In genomic region chr20:41623625-41624024, GRCh38 we compare ENCODE assay signal across 19 cellular contexts. TPM values are rescaled to one million over a fixed set of nuclear protein-coding genes. Genes with fewer than 3 reads are reported as not detected.
DNase-seq lines count a peak whose midpoint lies in the region; ATAC-seq, FAIRE-seq and TF ChIP-seq lines count a peak whose summit lies in the region.
"Had no signal": no experiment of that assay in that cellular context is flagged by ENCODE, and none has a peak within 500 bp of the region (broad histone marks: within the 10 kb centered on the region; RNA-seq: fewer than 3 reads in every experiment).

No MANE protein-coding gene starts in this region.

- H2AFZ ChIP-seq in GM23338 (peak overlapping the region; percentile 10; the same call in 1 of the 2 replicates), K562 (ENCODE audit: low read depth, low read length) (peak overlapping the region; percentile 14; the same call in 1 of the 2 replicates)

- H3K4me2 ChIP-seq in GM23338 (no peak overlapping the region), K562 (ENCODE audit: insufficient read depth, low read length) (no peak overlapping the region)

- H3K9me3 Mint-ChIP-seq in GM23338, result no peaks in the 10 kb centered on the region; the same call in 2 of the 3 replicates
- no peaks in the 10 kb centered on the region for H3K9me3 Mint-ChIP-seq in activated naive CD4-positive, alpha-beta T cell treated with anti-CD3 and anti-CD28 coated beads, Interleukin-2, amount 10 ng/mL, durations not matched to agents 7 days and 5 days
- H3K9me3 Mint-ChIP-seq: CD4-positive, alpha-beta memory T cell had no signal

- TF ChIP-seq EP300 in K562 (IDR thresholded peaks at IDR 0.05; ENCODE audit: low read length), result no peak

- in situ Hi-C loops in K562 (cut with MboI), result no loop called here

- CTCF ChIA-PET in K562 (lab: Yijun Ruan, JAX; ENCODE audit: low intra/inter-chr PET ratio), result no interaction called here
- CTCF ChIA-PET in activated naive CD4-positive, alpha-beta T cell treated with anti-CD3 and anti-CD28 coated beads, Interleukin-2, amount 10 ng/mL, durations not matched to agents 7 days and 5 days (lab: Charles Lee), result no interaction called here

- no peaks in the 10 kb centered on the region for H3K79me2 ChIP-seq in GM23338 (replicated peaks; ENCODE audit: insufficient read depth)
- H3K79me2 ChIP-seq in K562 (ENCODE audit: control insufficient read depth, insufficient read depth, low read length), result no peaks in the 10 kb centered on the region

- no peaks in the 10 kb centered on the region for H3K36me3 Mint-ChIP-seq in GM23338 (ENCODE audit: low read depth)
- H3K36me3 Mint-ChIP-seq in activated naive CD4-positive, alpha-beta T cell treated with anti-CD3 and anti-CD28 coated beads, Interleukin-2, amount 10 ng/mL, durations not matched to agents 7 days and 5 days, result no peaks in the 10 kb centered on the region
- H3K36me3 Mint-ChIP-seq: CD4-positive, alpha-beta memory T cell had no signal

- POLR2A ChIA-PET in K562 (lab: Yijun Ruan, JAX), result interaction anchor here (0.6 to 0.7 kb wide), 2 partner anchors 161 to 226 kb away, joined by 3 read pairs; no protein-coding TSS in a partner anchor

- peaks cover 4% of the 10 kb centered on the region for H3K27me3 Mint-ChIP-seq in GM23338 (ENCODE audit: insufficient read depth, low read depth, poor library complexity)
- H3K27me3 Mint-ChIP-seq in activated naive CD4-positive, alpha-beta T cell treated with anti-CD3 and anti-CD28 coated beads, Interleukin-2, amount 10 ng/mL, durations not matched to agents 7 days and 5 days, result peaks cover 13% of the 10 kb centered on the region
- H3K27me3 Mint-ChIP-seq: CD4-positive, alpha-beta memory T cell had no signal

- no peak for TF ChIP-seq POLR2A in K562 (conservative IDR thresholded peaks at IDR 0.05)

- H3K27ac ChIP-seq in GM23338 (ENCODE audit: low read depth) (no peak overlapping the region), K562 (ENCODE audit: extremely low read depth, low read depth, low read length) (no peak overlapping the region)

- H3K4me3 ChIP-seq in AG10803 (ENCODE audit: low read length), result no peak overlapping the region
- H3K4me3 ChIP-seq in GM23338, result no peak overlapping the region
- no peak overlapping the region for H3K4me3 ChIP-seq in K562

- no peaks in the 10 kb centered on the region for H3K27me3 ChIP-seq in GM23338 (ENCODE audit: insufficient read depth)
- no peaks in the 10 kb centered on the region; a peak in 1 of 5 replicates for H3K27me3 ChIP-seq in K562 (ENCODE audit: control insufficient read depth in 2 of 2, insufficient read depth in 2 of 2, low read length in 2 of 2)
- H3K27me3 ChIP-seq: BE2C had no signal

- H3K27ac Mint-ChIP-seq in GM23338, result no peak overlapping the region
- no peak overlapping the region for H3K27ac Mint-ChIP-seq in activated naive CD4-positive, alpha-beta T cell treated with anti-CD3 and anti-CD28 coated beads, Interleukin-2, amount 10 ng/mL, durations not matched to agents 7 days and 5 days
- H3K27ac Mint-ChIP-seq: CD4-positive, alpha-beta memory T cell had no signal

- peaks cover 18% of the 10 kb centered on the region for H3K4me1 Mint-ChIP-seq in GM23338
- peaks cover 10% of the 10 kb centered on the region for H3K4me1 Mint-ChIP-seq in activated naive CD4-positive, alpha-beta T cell treated with anti-CD3 and anti-CD28 coated beads, Interleukin-2, amount 10 ng/mL, durations not matched to agents 7 days and 5 days

- H3K9me3 ChIP-seq in K562 (replicated peaks; ENCODE audit: control insufficient read depth, insufficient read depth, low read depth, low read length), result no peaks in the 10 kb centered on the region

- intact Hi-C loops in K562 (cut with micrococcal nuclease), result no loop called here

- no peak for TF ChIP-seq CTCF in AG10803 (conservative IDR thresholded peaks at IDR 0.05; ENCODE audit: low read length)
- no peak for TF ChIP-seq CTCF in GM23338 (conservative IDR thresholded peaks at IDR 0.05; ENCODE audit: low read depth in 2 of 2)
- TF ChIP-seq CTCF in K562 (IDR thresholded peaks at IDR 0.05 in 2 of 3, conservative IDR thresholded peaks at IDR 0.05 in 1 of 3; ENCODE audit: insufficient read depth in 2 of 3, low read depth in 1 of 3, low read length in 3 of 3), result no peak

- no peak overlapping the region for H3K4me3 Mint-ChIP-seq in GM23338
- no peak overlapping the region for H3K4me3 Mint-ChIP-seq in activated naive CD4-positive, alpha-beta T cell treated with anti-CD3 and anti-CD28 coated beads, Interleukin-2, amount 10 ng/mL, durations not matched to agents 7 days and 5 days
- H3K4me3 Mint-ChIP-seq: CD4-positive, alpha-beta memory T cell had no signal

- H3K9me2 ChIP-seq in GM23338 (ENCODE audit: insufficient read depth), result no peaks in the 10 kb centered on the region

- H3F3A ChIP-seq in GM23338 (replicated peaks; ENCODE audit: low read depth), result no peaks in the 10 kb centered on the region

- FAIRE-seq in K562 (lab: Jason Lieb, UNC), result no peak
- FAIRE-seq: G401.6, GM18507 had no signal

- H3K36me3 ChIP-seq in GM23338 (ENCODE audit: insufficient read depth) (no peaks in the 10 kb centered on the region), K562 (ENCODE audit: control insufficient read depth, insufficient read depth, low read length) (no peaks in the 10 kb centered on the region)
- H3K36me3 ChIP-seq: BE2C had no signal

- H4K20me1 ChIP-seq in GM23338 (replicated peaks; ENCODE audit: insufficient read depth) (no peaks in the 10 kb centered on the region), K562 (replicated peaks; ENCODE audit: control insufficient read depth, insufficient read depth, low read length) (no peaks in the 10 kb centered on the region)

- peak; percentile 8 for DNase-seq in AG10803 (ENCODE audit: low read depth)
- no peak for DNase-seq in GM23338 (ENCODE audit: low spot score)
- no peak for DNase-seq in K562 (ENCODE audit: extremely low read depth in 1 of 4, low spot score in 3 of 4)
- DNase-seq in activated naive CD4-positive, alpha-beta T cell treated with anti-CD3 and anti-CD28 coated beads, Interleukin-2, amount 10 ng/mL, durations not matched to agents 7 days and 5 days, result no peak
- DNase-seq: AML-193; BE2C; C1 segment of cervical spinal cord; Calu3; CD4-positive, alpha-beta memory T cell; COR-L47; DMS53; DMS79 treated with DMSO at 0.1 percent for 48 hours; GOT3; H7; HCEC 1CT had no signal

- no peaks in the 10 kb centered on the region for H3K9me1 ChIP-seq in K562 (ENCODE audit: control insufficient read depth, insufficient read depth, low read length)

- ATAC-seq in GM23338 (no peak), K562 (no peak), GM18502 (IDR thresholded peaks at IDR 0.05; ENCODE audit: poor library complexity, unreplicated experiment) (no peak), HG02938 (IDR thresholded peaks at IDR 0.05; ENCODE audit: unreplicated experiment) (no peak)

- no peak for TF ChIP-seq RAD21 in K562 (CRISPR knock-in tag; conservative IDR thresholded peaks at IDR 0.05 in 1 of 2, IDR thresholded peaks at IDR 0.05 in 1 of 2)

- H3K4me1 ChIP-seq in GM23338 (ENCODE audit: insufficient read depth) (peaks cover 9% of the 10 kb centered on the region), K562 (replicated peaks in 1 of 2; ENCODE audit: control insufficient read depth in 2 of 2, insufficient read depth in 2 of 2, low read length in 2 of 2) (peaks cover 5 to 11% of the 10 kb centered on the region in 2 experiments; a peak in 4 of 5 replicates)

- no TSS peak for BruUV-seq in K562 (replicated peaks; lab: Mats Ljungman, UMichigan)

- H3K9ac ChIP-seq in K562 (ENCODE audit: insufficient read depth in 1 of 2, low read depth in 2 of 2, low read length in 2 of 2), result no peak overlapping the region

TF ChIP-seq in GM23338, 12 proteins besides CTCF, POLR2A, EP300 and RAD21:
- TF ChIP-seq ZNF114 (CRISPR knock-in tag; IDR thresholded peaks at IDR 0.05) (no peak), JUNB (IDR thresholded peaks at IDR 0.05; ENCODE audit: unreplicated experiment) (no peak)

TF ChIP-seq in K562, 482 proteins besides CTCF, POLR2A, EP300 and RAD21 (continues in another document):
- no peak for TF ChIP-seq U2AF2 (optimal IDR thresholded peaks at IDR 0.05; ENCODE audit: low read depth, low read length)
- no peak for TF ChIP-seq ZNF253 (CRISPR knock-in tag; conservative IDR thresholded peaks at IDR 0.05)
- TF ChIP-seq NBN (IDR thresholded peaks at IDR 0.05; ENCODE audit: low read depth), result no peak
- no peak for TF ChIP-seq GMEB1 (CRISPR knock-in tag; IDR thresholded peaks at IDR 0.05)
- TF ChIP-seq TAF15 (IDR thresholded peaks at IDR 0.05; ENCODE audit: low read depth, low read length), result no peak
- TF ChIP-seq XRCC5 (IDR thresholded peaks at IDR 0.05; ENCODE audit: low read depth, low read length), result no peak

RNA-seq across cellular contexts. Expression of gene CHD6, which starts 5.4 kb away (rescaled TPM):
- 41.0 and 45.9 TPM in 2 replicates for total RNA-seq in GM23338 (2014; rRNA removed; shearing (Covaris generic))
- polyA plus RNA-seq in GM23338 (2016; fragmentation: Nextera tagmentation; extraction: Ambion mirVana), result 158 and 162 TPM in 2 replicates
- 59.5 and 192 TPM in 2 replicates for total RNA-seq in K562 (2011; cell fraction: chromatin; rRNA removed; ENCODE audit: low replicate concordance)
- 37.7 and 41.8 TPM in 2 replicates for total RNA-seq in K562 (2011; cell fraction: nucleolus; rRNA removed)
- 62.7 and 85.0 TPM in 2 replicates for total RNA-seq in K562 (2011; cell fraction: nucleoplasm; rRNA removed)
- 12.8 and 13.3 TPM in 2 replicates for total RNA-seq in K562 (2014; rRNA removed)
- 24.2 and 31.3 TPM in 2 replicates for total RNA-seq in K562 (2014; rRNA removed; fragmentation: Illumina TruSeq; extraction: Trizol)
- total RNA-seq in K562 (2015; rRNA removed; fragmentation: Illumina TruSeq; extraction: Trizol), result 18.9 and 21.6 TPM in 2 replicates
- 19.8 and 22.5 TPM in 2 replicates for total RNA-seq in K562 (2021)
- polyA plus RNA-seq in K562 (2011; rRNA removed), result 15.0 and 16.4 TPM in 2 replicates
- polyA plus RNA-seq in K562 (2011; cell fraction: cytosol; rRNA removed), result 4.9 and 9.2 TPM in 2 replicates
- polyA plus RNA-seq in K562 (2011; cell fraction: nucleus; rRNA removed), result 81.7 and 82.2 TPM in 2 replicates
- polyA plus RNA-seq in K562 (2012), result 7.4 and 11.0 TPM in 2 replicates
- 10.8 and 11.4 TPM in 2 replicates for polyA plus RNA-seq in K562 (2014; fragmentation: Illumina TruSeq; extraction: Trizol)
- polyA plus RNA-seq in K562 (2014; fragmentation: Nextera tagmentation; extraction: Ambion mirVana), result 10 to 100 TPM in 1 of 2 experiments, 1 to 10 TPM in 1; 3.9 to 10.9 TPM
- polyA plus RNA-seq in K562 (2014; rRNA removed), result 8.5 and 9.0 TPM in 2 replicates
- polyA minus RNA-seq in K562 (2011; rRNA and poly(A)+ RNA removed), result 61.9 and 104 TPM in 2 replicates
- polyA minus RNA-seq in K562 (2011; cell fraction: cytosol; rRNA and poly(A)+ RNA removed), result 13.1 and 16.2 TPM in 2 replicates
- 78.5 and 164 TPM in 2 replicates for polyA minus RNA-seq in K562 (2011; cell fraction: nucleus; rRNA and poly(A)+ RNA removed)
